8 cellular contexts compared by ENCODE assay signal in genomic region chr2:187552959-187553681, GRCh38. TPM values are rescaled to one million over a fixed set of nuclear protein-coding genes. Genes with fewer than 3 reads are reported as not detected.
DNase-seq lines count a peak whose midpoint lies in the region; ATAC-seq and TF ChIP-seq lines count a peak whose summit lies in the region.

No MANE protein-coding gene starts in this region.

- H3K4me3 ChIP-seq in esophagus squamous epithelium: peak overlapping the region; percentile 18 to 65 (median 40)

- no peaks in the 10 kb centered on the region for H3K27me3 ChIP-seq in esophagus squamous epithelium

- TF ChIP-seq CTCF in esophagus squamous epithelium (IDR thresholded peaks at IDR 0.05): no peak

- no peak overlapping the region for H3K27ac Mint-ChIP-seq in immature natural killer cell

- TF ChIP-seq POLR2A in esophagus squamous epithelium (IDR thresholded peaks at IDR 0.05): no peak

- intact Hi-C loops in esophagus squamous epithelium (cut with DNase I): no loop called here

- ATAC-seq in GM18502 (IDR thresholded peaks at IDR 0.05; ENCODE audit: poor library complexity, unreplicated experiment): peak; percentile 79

- H3K36me3 ChIP-seq in esophagus squamous epithelium: no peaks in the 10 kb centered on the region

- H3K9me3 Mint-ChIP-seq in immature natural killer cell: peaks cover 0 to 7% (median 1%) of the 10 kb centered on the region in 6 donors

- peak overlapping the region in 2 of 5 donors; percentile 1 to 10 for H3K4me3 Mint-ChIP-seq in immature natural killer cell

- H3K4me1 Mint-ChIP-seq in immature natural killer cell: peaks cover 0 to 11% of the 10 kb centered on the region in 2 donors

- DNase-seq in NCI-H226 (peak; percentile 17), esophagus squamous epithelium (lab: John Stamatoyannopoulos, UW) (no peak), pulmonary artery endothelial cell (ENCODE audit: low read depth, low spot score) (peak; percentile 74), immature natural killer cell (no peak), NCI-H2196 treated with DMSO at 0.1 percent for 48 hours (lab: John Stamatoyannopoulos, UW; ENCODE audit: unreplicated experiment) (no peak), NCI-H1436 (lab: John Stamatoyannopoulos, UW) (no peak)
- no peak for DNase-seq in activated effector memory CD4-positive, alpha-beta T cell treated with anti-CD3 and anti-CD28 coated beads, Interleukin-2, amount 50 U/mL, for 16 hours

- no peaks in the 10 kb centered on the region for H3K36me3 Mint-ChIP-seq in immature natural killer cell

- peak overlapping the region; percentile 48 to 78 (median 60) for H3K27ac ChIP-seq in esophagus squamous epithelium

- H3K9me3 ChIP-seq in esophagus squamous epithelium: no peaks in the 10 kb centered on the region

- WGBS in esophagus squamous epithelium, 2 donors: 21 to 28% methylated on average over 2 of the region's 2 CpGs

- peaks cover 0 to 44% (median 7%) of the 10 kb centered on the region in 3 donors for H3K4me1 ChIP-seq in esophagus squamous epithelium

- H3K27me3 Mint-ChIP-seq in immature natural killer cell (ENCODE audit: low read depth in 3 of 3): no peaks in the 10 kb centered on the region

RNA-seq across cellular contexts. Expression of gene TFPI, which starts 1.1 kb away (rescaled TPM):
- 10 to 100 TPM in 2 of 4 donors, 1 to 10 TPM in 2; 3.5 to 89.6 (median 22.5) TPM for total RNA-seq in esophagus squamous epithelium
- 243 and 305 TPM in 2 replicates for total RNA-seq in pulmonary artery endothelial cell
- under 1 TPM in 1 of 3 donors, not detected in 2; 0.59 TPM for polyA plus RNA-seq in immature natural killer cell

Comparison
In these comparisons a context has a peak if more than half of its experiments do, and no peak if none do; other contexts are left out.
1. DNase-seq: peak in NCI-H226 (single experiment) and pulmonary artery endothelial cell (single experiment); none in esophagus squamous epithelium (single experiment), activated effector memory CD4-positive, alpha-beta T cell treated with anti-CD3 and anti-CD28 coated beads, Interleukin-2, amount 50 U/mL, for 16 hours (single experiment), immature natural killer cell (0 of 3), NCI-H2196 treated with DMSO at 0.1 percent for 48 hours (single experiment) and NCI-H1436 (single experiment).